ENCODE assay signal across 17 cellular contexts in genomic region chr2:190540048-190540447, GRCh38.
"Had no signal": no experiment of that assay in that cellular context is flagged by ENCODE, and none has a peak within 500 bp of the region (broad histone marks: within the 10 kb centered on the region; RNA-seq: fewer than 3 reads in every experiment).

No MANE protein-coding gene starts in this region.

- H3K4me1 ChIP-seq: lower lobe of right lung, testis, upper lobe of right lung had no signal

- ATAC-seq: activated CD8-positive, alpha-beta T cell treated with anti-CD3 and anti-CD28 coated beads, Interleukin-2, amount 10 ng/mL, durations not matched to agents 7 days and 5 days; esophagus mucosa; foreskin keratinocyte; lower lobe of right lung; upper lobe of right lung had no signal

- DNase-seq: activated CD4-positive, alpha-beta T cell treated with anti-CD3 and anti-CD28 coated beads for 4 hours; activated CD8-positive, alpha-beta memory T cell treated with anti-CD3 and anti-CD28 coated beads, Interleukin-2, amount 50 U/mL, for 48 hours; activated CD8-positive, alpha-beta T cell treated with anti-CD3 and anti-CD28 coated beads, Interleukin-2, amount 10 ng/mL, durations not matched to agents 7 days and 5 days; activated naive CD4-positive, alpha-beta T cell treated with Interleukin-2 at 50 U/mL for 16 hours; foreskin keratinocyte; immature natural killer cell; lower lobe of right lung; midbrain; naive B cell; retina; stimulated activated CD4-positive, alpha-beta T cell treated with anti-CD3 and anti-CD28 coated beads, Interleukin-4, amount 100 ng/mL, for 1 hour; stimulated activated CD8-positive, alpha-beta memory T cell treated with anti-CD3 and anti-CD28 coated beads, Interleukin-4, amount 100 ng/mL, for 48 hours; testis; upper lobe of right lung; WERI-Rb-1 had no signal

- H3K9me3 ChIP-seq: testis had no signal

- H3K4me3 ChIP-seq: lower lobe of right lung, testis, upper lobe of right lung had no signal

- H3K27ac ChIP-seq: foreskin keratinocyte, lower lobe of right lung, neutrophil, testis, upper lobe of right lung, WERI-Rb-1 had no signal

- H3K36me3 ChIP-seq: lower lobe of right lung, neutrophil, upper lobe of right lung, WERI-Rb-1 had no signal

- H3K27me3 ChIP-seq: foreskin keratinocyte, neutrophil, testis, upper lobe of right lung had no signal
